Comparison of ENCODE assay signal across 29 cellular contexts in genomic region chr11:113118104-113118503, GRCh38.
"Had no signal": no experiment of that assay in that cellular context is flagged by ENCODE, and none has a peak within 500 bp of the region (broad histone marks: within the 10 kb centered on the region; RNA-seq: fewer than 3 reads in every experiment).

No MANE protein-coding gene starts in this region.

- H3K36me3 ChIP-seq: adrenal gland, colonic mucosa, esophagus squamous epithelium, gastroesophageal sphincter had no signal

- FAIRE-seq: endometrium, endothelial cell of umbilical vein had no signal

- DNase-seq: activated CD4-positive, alpha-beta T cell treated with anti-CD3 and anti-CD28 coated beads for 48 hours; activated CD4-positive, alpha-beta T cell treated with anti-CD3 and anti-CD28 coated beads, Interleukin-2, amount 50 U/mL, for 1 hour; activated CD4-positive, alpha-beta T cell treated with anti-CD3 and anti-CD28 coated beads, Interleukin-2, amount 50 U/mL, for 48 hours; activated CD8-positive, alpha-beta memory T cell treated with anti-CD3 and anti-CD28 coated beads for 24 hours; activated CD8-positive, alpha-beta T cell treated with anti-CD3 and anti-CD28 coated beads for 36 hours; activated effector memory CD4-positive, alpha-beta T cell treated with Interleukin-2 at 50 U/mL for 16 hours; activated gamma-delta T cell treated with Interleukin-2 at 50 U/mL for 16 hours; activated naive CD4-positive, alpha-beta T cell treated with anti-CD3 and anti-CD28 coated beads, Interleukin-2, amount 50 U/mL, for 16 hours; activated naive CD4-positive, alpha-beta T cell treated with Interleukin-2 at 50 U/mL for 16 hours; activated T-cell treated with anti-CD3 and anti-CD28 coated beads, Interleukin-2, amount 50 U/mL, for 4 hours; adrenal gland; amygdala; aorta; body of pancreas; central memory CD4-positive, alpha-beta T cell; cerebellar nuclear complex; colonic mucosa; effector CD8-positive, alpha-beta T cell; esophagus squamous epithelium; foreskin melanocyte; T-helper 2 cell had no signal

- H3K27ac ChIP-seq: adrenal gland, body of pancreas, colonic mucosa, epithelial cell of prostate, esophagus squamous epithelium, VCaP had no signal

- H3K27me3 ChIP-seq: adrenal gland, colonic mucosa, esophagus squamous epithelium, gastroesophageal sphincter had no signal

- H3K9me3 ChIP-seq: adrenal gland, body of pancreas, colonic mucosa, esophagus squamous epithelium, gastroesophageal sphincter had no signal

- H3K4me1 ChIP-seq: body of pancreas, colonic mucosa had no signal

- H3K4me3 ChIP-seq: adrenal gland, body of pancreas, colonic mucosa, esophagus squamous epithelium, gastroesophageal sphincter had no signal

- ATAC-seq: activated CD4-positive, CD25-positive, alpha-beta regulatory T cell treated with anti-CD3 and anti-CD28 coated beads, Interleukin-2, amount 50 U/mL, for 24 hours; activated CD8-positive, alpha-beta T cell treated with anti-CD3 and anti-CD28 coated beads for 36 hours; activated T-cell treated with anti-CD3 and anti-CD28 coated beads, Interleukin-2, amount 50 U/mL, for 4 hours; activated T-helper 17 cell treated with anti-CD3 and anti-CD28 coated beads, Interleukin-2, amount 50 U/mL, for 72 hours; body of pancreas; gastroesophageal sphincter; WTC11 had no signal
